18 cellular contexts compared by ENCODE assay signal in the genomic region with DNA sequence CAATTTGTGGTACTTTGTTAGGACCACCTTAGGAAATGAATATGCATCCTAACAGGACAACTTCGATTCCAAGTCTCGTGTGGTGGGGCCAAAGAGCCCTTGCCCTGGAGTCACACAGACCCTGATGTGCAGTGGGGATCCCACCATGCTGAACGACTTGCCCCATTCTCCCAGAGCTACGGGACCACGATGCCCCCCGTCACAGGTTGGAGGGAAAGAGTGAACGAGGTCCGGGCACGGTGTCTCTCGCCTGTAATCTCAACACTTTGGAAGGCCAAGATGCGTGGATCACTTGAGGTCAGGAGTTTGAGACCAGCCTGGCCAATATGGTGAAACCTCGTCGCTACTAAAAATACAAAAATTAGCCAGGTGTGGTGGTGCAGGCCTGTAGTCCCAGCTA. TPM values are rescaled to one million over a fixed set of nuclear protein-coding genes. Genes with fewer than 3 reads are reported as not detected.
DNase-seq lines count a peak whose midpoint lies in the region; ATAC-seq and TF ChIP-seq lines count a peak whose summit lies in the region.
"Had no signal": no experiment of that assay in that cellular context is flagged by ENCODE, and none has a peak within 500 bp of the region (broad histone marks: within the 10 kb centered on the region; RNA-seq: fewer than 3 reads in every experiment).

No MANE protein-coding gene starts in this region.

- no peak overlapping the region for H3K4me2 ChIP-seq in neural cell (ENCODE audit: low read length)
- H3K4me2 ChIP-seq: A549, GM23338 had no signal

- no peaks in the 10 kb centered on the region for H3K4me1 ChIP-seq in upper lobe of right lung
- H3K4me1 ChIP-seq: A549, HAP-1 had no signal

- no peaks in the 10 kb centered on the region for H3K79me2 ChIP-seq in neural cell (replicated peaks; ENCODE audit: insufficient read depth, low read length)

- H4K20me1 ChIP-seq in neural cell (ENCODE audit: insufficient read depth): no peaks in the 10 kb centered on the region

- no peaks in the 10 kb centered on the region for H3K9me2 ChIP-seq in neural cell (ENCODE audit: insufficient read depth, low read length)

- intact Hi-C loops in cardiac septum (cut with DNase I): no loop called here
- intact Hi-C loops in left cardiac atrium (cut with DNase I): no loop called here
- intact Hi-C loops in upper lobe of right lung (cut with DNase I): no loop called here

- H3F3A ChIP-seq in neural cell (ENCODE audit: insufficient read depth, low read length, poor library complexity, severe bottlenecking): peaks cover 3% of the 10 kb centered on the region

- TF ChIP-seq RAD21 in neural cell (conservative IDR thresholded peaks at IDR 0.05): no peak

- TF ChIP-seq CTCF in neural cell (IDR thresholded peaks at IDR 0.05; ENCODE audit: poor library complexity, severe bottlenecking) (no peak), upper lobe of right lung (IDR thresholded peaks at IDR 0.05) (no peak)

- in situ Hi-C loops in ACHN (cut with HindIII; ENCODE audit: low pct_ligation_motif_present, low pct_unique_long_range_greater_than_20kb, low sequenced_read_pairs): no loop called here

- peaks cover 5% of the 10 kb centered on the region for H3K27me3 ChIP-seq in neural cell (ENCODE audit: insufficient read depth, low read depth, low read length)
- H3K27me3 ChIP-seq in upper lobe of right lung: peaks cover 50% of the 10 kb centered on the region

- no peak overlapping the region for H3K4me3 ChIP-seq in neural cell (ENCODE audit: low read length)
- H3K4me3 ChIP-seq in upper lobe of right lung: no peak overlapping the region
- H3K4me3 ChIP-seq: A549, GM23338, HAP-1 had no signal

- ATAC-seq in left cardiac atrium (no peak), upper lobe of right lung (no peak), GM21723 (IDR thresholded peaks at IDR 0.05; ENCODE audit: unreplicated experiment) (no peak)
- ATAC-seq: A549, GM23338 had no signal

- no peak overlapping the region for H3K9ac ChIP-seq in neural cell (ENCODE audit: low read length)

- no peak for TF ChIP-seq EP300 in neural cell (conservative IDR thresholded peaks at IDR 0.05; ENCODE audit: poor library complexity, severe bottlenecking)

- H3K27ac ChIP-seq in neural cell (ENCODE audit: low read length): peak overlapping the region; percentile 96
- no peak overlapping the region for H3K27ac ChIP-seq in upper lobe of right lung
- H3K27ac ChIP-seq: A549 had no signal

- H3K36me3 ChIP-seq in neural cell (ENCODE audit: insufficient read depth, low read length): no peaks in the 10 kb centered on the region
- no peaks in the 10 kb centered on the region for H3K36me3 ChIP-seq in upper lobe of right lung
- H3K36me3 ChIP-seq: HAP-1 had no signal

- DNase-seq in cardiac septum (ENCODE audit: low spot score) (peak; percentile 19), left cardiac atrium (no peak), upper lobe of right lung (peak; percentile 31), ACHN (no peak)
- DNase-seq: 8988T, C1 segment of cervical spinal cord, Calu3, COR-L47, DMS53, DMS79 treated with DMSO at 0.1 percent for 48 hours, GF-D8, HFFc6 had no signal

- H3K9me3 ChIP-seq in neural cell (ENCODE audit: low read length) (no peaks in the 10 kb centered on the region), upper lobe of right lung (no peaks in the 10 kb centered on the region)
- H3K9me3 ChIP-seq: A549, HAP-1 had no signal

- no peak overlapping the region for H2AFZ ChIP-seq in neural cell (ENCODE audit: low read depth, low read length)
- H2AFZ ChIP-seq: GM23338 had no signal

TF ChIP-seq in neural cell, 6 proteins besides CTCF, POLR2A, EP300 and RAD21:
- no peak for TF ChIP-seq EZH2 (IDR thresholded peaks at IDR 0.05; ENCODE audit: borderline replicate concordance, insufficient read depth, low read length, poor library complexity, severe bottlenecking)

RNA-seq across cellular contexts. Expression of gene MSX1, which starts 14.4 kb away (rescaled TPM):
- 5.0 TPM for total RNA-seq in cardiac septum
- total RNA-seq in left cardiac atrium: 1 to 10 TPM; 4.5 to 6.1 TPM
- polyA plus RNA-seq in neural cell: 1.7 and 2.8 TPM in 2 replicates
- polyA minus RNA-seq in neural cell: 0.35 TPM in 1 of 2 replicates, not detected in the other
- 2.5 TPM for total RNA-seq in upper lobe of right lung
- total RNA-seq: CD4-positive, alpha-beta memory T cell; GM23338 had no signal
- polyA plus RNA-seq: CD4-positive, alpha-beta memory T cell had no signal

Comparison
In these comparisons a context has a peak if more than half of its experiments do, and no peak if none do; other contexts are left out.
1. DNase-seq: peak in cardiac septum (single experiment) and upper lobe of right lung (single experiment); none in left cardiac atrium (single experiment) and ACHN (single experiment).